ENCODE assay signal across 9 cellular contexts in genomic region chr13:49214917-49215376, GRCh38. TPM values are rescaled to one million over a fixed set of nuclear protein-coding genes. Genes with fewer than 3 reads are reported as not detected.
DNase-seq lines count a peak whose midpoint lies in the region; ATAC-seq and TF ChIP-seq lines count a peak whose summit lies in the region.
"Had no signal": no experiment of that assay in that cellular context is flagged by ENCODE, and none has a peak within 500 bp of the region (broad histone marks: within the 10 kb centered on the region; RNA-seq: fewer than 3 reads in every experiment).

No MANE protein-coding gene starts in this region.

- peaks cover 0 to 18% (median 2%) of the 10 kb centered on the region in 4 donors for H3K4me1 ChIP-seq in right lobe of liver

- H3K36me3 Mint-ChIP-seq in activated T-helper 17 cell treated with anti-CD3 and anti-CD28 coated beads, Interleukin-2, amount 50 U/mL, for 72 hours (ENCODE audit: low read depth) = peaks cover 11% of the 10 kb centered on the region

- WGBS in right lobe of liver (ENCODE audit: insufficient coverage, low coverage, low lambda C conversion rate, missing lambda C conversion rate) = 18% methylated on average over 6 of the region's 6 CpGs

- H3K9me3 Mint-ChIP-seq in activated T-helper 17 cell treated with anti-CD3 and anti-CD28 coated beads, Interleukin-2, amount 50 U/mL, for 72 hours = no peaks in the 10 kb centered on the region

- TF ChIP-seq POLR2A in right lobe of liver (IDR thresholded peaks at IDR 0.05) = no peak

- peak in 2 of 4 donors; percentile 27 to 32 for TF ChIP-seq CTCF in right lobe of liver (IDR thresholded peaks at IDR 0.05)

- peaks cover 0 to under 1% (median 0%) of the 10 kb centered on the region in 4 donors for H3K36me3 ChIP-seq in right lobe of liver

- H3K4me3 Mint-ChIP-seq in activated T-helper 17 cell treated with anti-CD3 and anti-CD28 coated beads, Interleukin-2, amount 50 U/mL, for 72 hours = peak overlapping the region; percentile 22

- intact Hi-C loops in right lobe of liver (cut with DNase I) = no loop called here

- H3K9me3 ChIP-seq in right lobe of liver = no peaks in the 10 kb centered on the region

- H3K4me3 ChIP-seq in right lobe of liver = no peak overlapping the region

- DNase-seq in DMS53 treated with DMSO at 0.1 percent for 48 hours (lab: John Stamatoyannopoulos, UW; ENCODE audit: unreplicated experiment) (peak; percentile 12), NOMO-1 (lab: John Stamatoyannopoulos, UW; ENCODE audit: unreplicated experiment in 2 of 2) (peak; percentile 89 to 90), right lobe of liver (peak; percentile 43 to 66 (median 61)), AG20443 (ENCODE audit: low spot score) (no peak)

- peaks cover 33% of the 10 kb centered on the region for H3K27me3 Mint-ChIP-seq in activated T-helper 17 cell treated with anti-CD3 and anti-CD28 coated beads, Interleukin-2, amount 50 U/mL, for 72 hours

- no peaks in the 10 kb centered on the region for H3K27me3 ChIP-seq in right lobe of liver

- ATAC-seq in GM21529 (IDR thresholded peaks at IDR 0.05; ENCODE audit: unreplicated experiment) = peak; percentile 58
- peak; percentile 75 for ATAC-seq in activated T-helper 17 cell treated with anti-CD3 and anti-CD28 coated beads, Interleukin-2, amount 50 U/mL, for 72 hours (replicated peaks)
- ATAC-seq in right lobe of liver = peak; percentile 72 to 82 (median 79)
- no peak for ATAC-seq in HG02938 (IDR thresholded peaks at IDR 0.05; ENCODE audit: unreplicated experiment)
- no peak for ATAC-seq in GM19397 (IDR thresholded peaks at IDR 0.05; ENCODE audit: unreplicated experiment)

- peak overlapping the region in 1 of 3 donors; percentile 54 for H3K27ac ChIP-seq in right lobe of liver

- H3K27ac Mint-ChIP-seq in activated T-helper 17 cell treated with anti-CD3 and anti-CD28 coated beads, Interleukin-2, amount 50 U/mL, for 72 hours = no peak overlapping the region

- H3K4me1 Mint-ChIP-seq in activated T-helper 17 cell treated with anti-CD3 and anti-CD28 coated beads, Interleukin-2, amount 50 U/mL, for 72 hours = peaks cover 9% of the 10 kb centered on the region

RNA-seq across cellular contexts. Expression of gene MLNR, which starts 5.2 kb away (rescaled TPM):
- total RNA-seq in activated T-helper 17 cell treated with anti-CD3 and anti-CD28 coated beads, Interleukin-2, amount 50 U/mL, for 72 hours = not detected
- total RNA-seq in right lobe of liver = not detected
- total RNA-seq: fibroblast of lung had no signal

RNA-seq across cellular contexts. Expression of gene CDADC1, which starts 32.8 kb away (rescaled TPM):
- 10 to 100 TPM in 1 of 2 donors, 1 to 10 TPM in 1; 7.5 to 10.2 TPM for total RNA-seq in activated T-helper 17 cell treated with anti-CD3 and anti-CD28 coated beads, Interleukin-2, amount 50 U/mL, for 72 hours
- total RNA-seq in right lobe of liver = 10 to 100 TPM in 1 of 6 experiments, 1 to 10 TPM in 5; 2.2 to 10.1 (median 5.4) TPM

Comparison
In these comparisons a context has a peak if more than half of its experiments do, and no peak if none do; other contexts are left out.
1. ATAC-seq: peak in GM21529 (single experiment), activated T-helper 17 cell treated with anti-CD3 and anti-CD28 coated beads, Interleukin-2, amount 50 U/mL, for 72 hours (single experiment) and right lobe of liver (4 of 4); none in HG02938 (single experiment) and GM19397 (single experiment).